11 cellular contexts compared by ENCODE assay signal in genomic region chr17:61452301-61453290, GRCh38. TPM values are rescaled to one million over a fixed set of nuclear protein-coding genes. Genes with fewer than 3 reads are reported as not detected.
DNase-seq lines count a peak whose midpoint lies in the region; FAIRE-seq and TF ChIP-seq lines count a peak whose summit lies in the region.
"Had no signal": no experiment of that assay in that cellular context is flagged by ENCODE, and none has a peak within 500 bp of the region (broad histone marks: within the 10 kb centered on the region; RNA-seq: fewer than 3 reads in every experiment).

TSS of gene TBX4 (plus strand) at chr17:61452422. CDS start at chr17:61456491, 4,069 bp downstream.

- H3K27ac Mint-ChIP-seq in nephron: no peak within 1 kb of the TSS
- H3K27ac Mint-ChIP-seq: activated CD4-positive, alpha-beta T cell treated with anti-CD3 and anti-CD28 coated beads, Interleukin-2, amount 10 ng/mL, durations not matched to agents 24 days and 14 days had no signal

- H2BK20ac ChIP-seq in H1 (ENCODE audit: low read length): no peak within 1 kb of the TSS

- no peak within 1 kb of the TSS for H4K5ac ChIP-seq in H1 (ENCODE audit: insufficient read length, low read depth, low read length)

- H3K18ac ChIP-seq in H1 (ENCODE audit: extremely low read depth, low read length): no peak within 1 kb of the TSS

- H3K36me3 Mint-ChIP-seq in nephron (ENCODE audit: low read depth): no peaks in the 10 kb centered on the region

- H2AK5ac ChIP-seq in H1 (ENCODE audit: low read depth, low read length): no peak within 1 kb of the TSS

- H3K9me3 ChIP-seq in A673 (ENCODE audit: low read depth, low read length, poor library complexity, severe bottlenecking) (no peaks in the 10 kb centered on the region), H1 (ENCODE audit: insufficient read depth in 2 of 2, low read depth in 1 of 2, low read length in 1 of 2) (peaks cover 0 to 4% of the 10 kb centered on the region in 2 experiments; a peak in 1 of 4 replicates)

- H2AFZ ChIP-seq in H1 (ENCODE audit: low read length): no peak within 1 kb of the TSS

- H3K9ac ChIP-seq in H1 (replicated peaks in 1 of 4; ENCODE audit: extremely low read depth in 1 of 4, low read depth in 3 of 4, low read length in 3 of 4): no peak within 1 kb of the TSS

- H3K36me3 ChIP-seq in A673 (ENCODE audit: insufficient read depth, low read length, poor library complexity, severe bottlenecking) (no peaks in the 10 kb centered on the region), H7 (replicated peaks; ENCODE audit: control insufficient read depth, insufficient read depth, low read length) (no peaks in the 10 kb centered on the region), H1 (ENCODE audit: control insufficient read depth in 2 of 4, insufficient read depth in 4 of 4, low read length in 3 of 4) (peaks cover 0 to 20% (median 0%) of the 10 kb centered on the region in 4 experiments; a peak in 1 of 8 replicates)

- peaks cover 4% of the 10 kb centered on the region; the same call in 1 of the 2 replicates for H3K23me2 ChIP-seq in H1 (ENCODE audit: low read depth, low read length)

- FAIRE-seq in H1 (lab: Jason Lieb, UNC) (no peak), RCC 7860 (lab: Jason Lieb, UNC) (no peak)

- H3K4me2 ChIP-seq in H1 (ENCODE audit: insufficient read depth in 1 of 2, low read depth in 2 of 2, low read length in 2 of 2): peak within 1 kb of the TSS; percentile 59 to 79

- H3K14ac ChIP-seq in H1 (ENCODE audit: insufficient read length): no peak within 1 kb of the TSS

- H3K4ac ChIP-seq in H1 (replicated peaks; ENCODE audit: insufficient read length, low read depth, low read length): no peak within 1 kb of the TSS

- H3K4me3 Mint-ChIP-seq in nephron: peak within 1 kb of the TSS; percentile 62 to 69 (median 65)
- H3K4me3 Mint-ChIP-seq: activated CD4-positive, alpha-beta T cell treated with anti-CD3 and anti-CD28 coated beads, Interleukin-2, amount 10 ng/mL, durations not matched to agents 24 days and 14 days had no signal

- TF ChIP-seq EP300 in H1 (IDR thresholded peaks at IDR 0.05; ENCODE audit: borderline replicate concordance in 1 of 2, low read depth in 2 of 2, low read length in 2 of 2): no peak

- no peaks in the 10 kb centered on the region for H3K9me3 Mint-ChIP-seq in nephron
- H3K9me3 Mint-ChIP-seq: activated CD4-positive, alpha-beta T cell treated with anti-CD3 and anti-CD28 coated beads, Interleukin-2, amount 10 ng/mL, durations not matched to agents 24 days and 14 days had no signal

- H3K4me3 ChIP-seq in A673 (ENCODE audit: low read depth, low read length, poor library complexity, severe bottlenecking) (peak within 1 kb of the TSS; percentile 24), H7 (ENCODE audit: insufficient read depth, low read depth, low read length) (peak within 1 kb of the TSS; percentile 37), H1 (ENCODE audit: extremely low read depth in 1 of 4, insufficient read depth in 2 of 4, low read depth in 3 of 4, low read length in 4 of 4) (peak within 1 kb of the TSS; percentile 17 to 59 (median 20); a peak in 7 of 8 replicates)

- H3K4me1 Mint-ChIP-seq in nephron: peaks cover 22% of the 10 kb centered on the region

- intact Hi-C loops in A673 (cut with micrococcal nuclease; ENCODE audit: unreplicated experiment): no loop called here

- H3K79me1 ChIP-seq in H1 (ENCODE audit: low read depth, low read length): no peaks in the 10 kb centered on the region

- TF ChIP-seq CTCF in A673 (conservative IDR thresholded peaks at IDR 0.05; ENCODE audit: low read depth, low read length): no peak
- no peak for TF ChIP-seq CTCF in H1 (IDR thresholded peaks at IDR 0.05; ENCODE audit: control extremely low read depth in 1 of 3, insufficient read depth in 1 of 3, low read depth in 1 of 3, low read length in 3 of 3)
- TF ChIP-seq CTCF in nephron (IDR thresholded peaks at IDR 0.05; ENCODE audit: unreplicated experiment in 3 of 3): no peak
- no peak for TF ChIP-seq CTCF in GM10248 (IDR thresholded peaks at IDR 0.05; ENCODE audit: control extremely low read depth, extremely low read depth, low read depth, missing control alignments)

- no peak within 1 kb of the TSS for H4K91ac ChIP-seq in H1 (replicated peaks; ENCODE audit: insufficient read length, low read length)

- H3K4me1 ChIP-seq in A673 (ENCODE audit: insufficient read depth, low read length, poor library complexity, severe bottlenecking) (no peaks in the 10 kb centered on the region), H1 (replicated peaks in 1 of 4; ENCODE audit: control insufficient read depth in 3 of 4, insufficient read depth in 4 of 4, low read length in 3 of 4) (peaks cover 0 to 31% (median 13%) of the 10 kb centered on the region in 4 experiments; a peak in 5 of 7 replicates)

- no peaks in the 10 kb centered on the region for H3K79me2 ChIP-seq in H1 (ENCODE audit: control insufficient read depth in 1 of 2, insufficient read depth in 2 of 2, low read length in 2 of 2)

- no peak within 1 kb of the TSS; the same call in 1 of the 2 replicates for H4K8ac ChIP-seq in H1 (ENCODE audit: extremely low read depth, insufficient read depth, low read length)

- peaks cover 97% of the 10 kb centered on the region for H3K27me3 Mint-ChIP-seq in nephron (ENCODE audit: low read depth)

- 6% methylated on average over 35 of the region's 59 CpGs; no CpG with 5 or more reads in 1 of the 2 experiments for WGBS in H1 (ENCODE audit: extremely low coverage in 1 of 2, insufficient coverage in 1 of 2, insufficient read length in 1 of 2, insufficient replicate concordance in 2 of 2, low coverage in 1 of 2, low lambda C conversion rate in 2 of 2, missing lambda C conversion rate in 1 of 2), 2 experiments

- POLR2A ChIA-PET in A673 (lab: Charles Lee; ENCODE audit: low non-redundant PET): no interaction called here
- POLR2A ChIA-PET in H1 (lab: Charles Lee; ENCODE audit: partially characterized antibody): interaction anchor here (0.8 kb wide), 1 partner anchor 12 kb away, joined by 6 read pairs; no protein-coding TSS in a partner anchor
- POLR2A ChIA-PET in GM10248 (lab: Yijun Ruan, JAX): no interaction called here

- H3K27ac ChIP-seq in A673 (ENCODE audit: low read depth, low read length, poor library complexity, severe bottlenecking) (no peak within 1 kb of the TSS), H1 (ENCODE audit: low read depth, low read length) (no peak within 1 kb of the TSS)

- CTCF ChIA-PET in A673 (lab: Charles Lee) (no interaction called here), H1 (lab: Charles Lee; ENCODE audit: partially characterized antibody) (interaction anchor here (1.5 to 11.6 kb wide), 3 partner anchors 15 to 53 kb away, joined by 3 to 136 read pairs (median 52); partner anchors contain the start of gene TBX2), GM10248 (lab: Yijun Ruan, JAX) (no interaction called here)

- no peak within 1 kb of the TSS for H3K23ac ChIP-seq in H1 (ENCODE audit: insufficient read length)

- no TSS peak for BruUV-seq in A673 (replicated peaks; lab: Mats Ljungman, UMichigan)

- H2BK12ac ChIP-seq in H1 (ENCODE audit: low read depth, low read length): no peak within 1 kb of the TSS

- no peak within 1 kb of the TSS for H2BK120ac ChIP-seq in H1 (replicated peaks; ENCODE audit: low read depth, low read length)

- TF ChIP-seq POLR2A in H1 (IDR thresholded peaks at IDR 0.05; ENCODE audit: control extremely low read depth in 1 of 2, low read depth in 2 of 2, low read length in 2 of 2): no peak

- H2BK15ac ChIP-seq in H1 (ENCODE audit: low read length): no peak within 1 kb of the TSS

- H3K56ac ChIP-seq in H1 (replicated peaks; ENCODE audit: insufficient read length, low read depth, low read length): no peak within 1 kb of the TSS

- no peak within 1 kb of the TSS for H2BK5ac ChIP-seq in H1 (ENCODE audit: low read depth, low read length)

- H3K27me3 ChIP-seq in A673 (replicated peaks; ENCODE audit: insufficient read depth, low read depth, low read length, poor library complexity) (peaks cover 8% of the 10 kb centered on the region), H7 (ENCODE audit: control insufficient read depth, insufficient read depth, low read length) (peaks cover 86% of the 10 kb centered on the region), H1 (replicated peaks in 1 of 4; ENCODE audit: control insufficient read depth in 3 of 4, extremely low read depth in 1 of 4, insufficient read depth in 3 of 4, low read length in 3 of 4) (peaks cover 71 to 93% (median 78%) of the 10 kb centered on the region in 4 experiments)

- H4K20me1 ChIP-seq in H1 (replicated peaks in 1 of 2; ENCODE audit: control insufficient read depth in 1 of 2, insufficient read depth in 2 of 2, low read length in 2 of 2): peaks cover 23 to 24% of the 10 kb centered on the region in 2 experiments

- DNase-seq in A673 (ENCODE audit: low spot score) (no peak), H7 (peak; percentile 88), H1 (ENCODE audit: low read depth in 1 of 2, low spot score in 2 of 2) (no peak), glomerular visceral epithelial cell (ENCODE audit: extremely low spot score) (no peak), NCI-H1105 treated with DMSO at 0.1 percent for 48 hours (lab: John Stamatoyannopoulos, UW) (no peak), RCC 7860 (ENCODE audit: low spot score) (no peak), GM10248 (ENCODE audit: extremely low spot score) (no peak)
- DNase-seq: activated CD4-positive, alpha-beta T cell treated with anti-CD3 and anti-CD28 coated beads, Interleukin-2, amount 10 ng/mL, durations not matched to agents 24 days and 14 days; stimulated activated CD8-positive, alpha-beta memory T cell treated with anti-CD3 and anti-CD28 coated beads, Interleukin-4, amount 100 ng/mL, for 48 hours had no signal

- no peak for TF ChIP-seq RAD21 in H1 (IDR thresholded peaks at IDR 0.05 in 1 of 2, conservative IDR thresholded peaks at IDR 0.05 in 1 of 2; ENCODE audit: low read depth in 2 of 2, low read length in 2 of 2)

TF ChIP-seq in H1, 55 proteins besides CTCF, POLR2A, EP300 and RAD21 (continues in another document):
- peak; percentile 89 for TF ChIP-seq CREB1 (IDR thresholded peaks at IDR 0.05)
- TF ChIP-seq RNF2 (IDR thresholded peaks at IDR 0.05; ENCODE audit: borderline replicate concordance, low read depth, low read length, missing control alignments, poor library complexity, severe bottlenecking): peak; percentile 99
- peak; percentile 96 for TF ChIP-seq EZH2 (IDR thresholded peaks at IDR 0.05; ENCODE audit: low read depth, low read length, severe bottlenecking)
- TF ChIP-seq SP2 (IDR thresholded peaks at IDR 0.05; ENCODE audit: low read length): no peak

RNA-seq across cellular contexts. Expression of gene TBX4, which starts in this region (rescaled TPM):
- not detected in 2 replicates for total RNA-seq in A673 (2021)
- total RNA-seq in H7 (2014; rRNA removed; shearing (Covaris generic)): not detected in 2 replicates
- not detected in 2 replicates for total RNA-seq in H1 (2021; fragmentation: NEBNext Ultra II Directional; extraction: Animal tissue kit (Norgen Biotek cat#: 25700))
- 0.02 TPM in 1 of 2 replicates, not detected in the other for polyA plus RNA-seq in H1 (2011; rRNA removed)
- not detected for polyA plus RNA-seq in H1 (2011; cell fraction: cytosol; rRNA removed)
- polyA plus RNA-seq in H1 (2011; cell fraction: nucleus; rRNA removed): not detected
- 0.15 to 0.34 TPM in 2 of 4 replicates, not detected in the others for polyA plus RNA-seq in H1 (2012, experiment 1 of 2)
- polyA plus RNA-seq in H1 (2012, experiment 2 of 2): 0.04 TPM
- not detected for polyA plus RNA-seq in H1 (2013, experiment 1 of 2)
- polyA plus RNA-seq in H1 (2013, experiment 2 of 2): 0.02 TPM
- not detected in 2 replicates for polyA minus RNA-seq in H1 (2011; rRNA and poly(A)+ RNA removed)
- not detected for polyA minus RNA-seq in H1 (2011; cell fraction: cytosol; rRNA and poly(A)+ RNA removed)
- not detected for polyA minus RNA-seq in H1 (2011; cell fraction: nucleus; rRNA and poly(A)+ RNA removed)
- total RNA-seq: activated CD4-positive, alpha-beta T cell treated with anti-CD3 and anti-CD28 coated beads, Interleukin-2, amount 10 ng/mL, durations not matched to agents 24 days and 14 days; Daoy had no signal

Comparison
In these comparisons a context has a peak if more than half of its experiments do, and no peak if none do; other contexts are left out.
1. Peak in DNase-seq and H3K4me3 ChIP-seq in H7; RNA of the gene not detected or under 1 TPM.